Comparison of ENCODE assay signal across 8 cellular contexts in the genomic region with DNA sequence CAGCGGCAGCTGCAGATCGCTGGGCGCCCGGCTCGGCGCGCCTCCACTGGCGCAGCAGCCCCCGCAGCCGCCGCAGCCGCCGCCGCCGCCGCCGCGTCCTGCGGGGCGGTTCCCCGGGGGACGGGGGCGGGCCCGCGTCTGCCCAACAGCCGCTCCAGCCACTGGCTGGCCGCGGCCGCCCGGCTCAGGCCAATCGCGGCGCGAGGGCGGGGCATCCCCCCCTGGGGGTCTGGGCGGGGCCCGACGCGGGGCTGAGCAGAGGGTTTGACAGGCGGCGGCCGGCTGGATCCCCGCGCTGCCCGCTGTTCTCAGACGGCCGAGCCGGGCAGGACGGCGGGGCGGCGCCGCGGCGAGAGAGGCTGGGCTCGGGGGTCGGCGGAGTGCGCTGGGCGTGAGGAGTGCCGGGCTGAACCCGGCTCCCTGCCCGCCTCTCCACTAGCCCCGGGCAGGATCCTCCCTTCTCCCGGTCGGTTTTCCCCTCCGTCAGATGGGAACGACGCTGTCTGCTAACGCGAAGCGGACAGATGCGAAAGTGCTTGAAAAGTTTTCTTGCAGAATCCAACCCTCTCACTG. TPM values are rescaled to one million over a fixed set of nuclear protein-coding genes. Genes with fewer than 3 reads are reported as not detected.
DNase-seq lines count a peak whose midpoint lies in the region; TF ChIP-seq lines count a peak whose summit lies in the region.

A gene (minus strand): TSS at position 56 of the 573 bp plus-strand sequence. CDS start 1,100 bp downstream, outside the sequence.

- no peak within 1 kb of the TSS for H2BK120ac ChIP-seq in H9 (ENCODE audit: low read depth, low read length, poor library complexity, severe bottlenecking)

- H4K5ac ChIP-seq in H9 (ENCODE audit: insufficient read length, low read depth, low read length) = no peak within 1 kb of the TSS

- no peak within 1 kb of the TSS for H2AFZ ChIP-seq in H9 (ENCODE audit: low read length)

- no peak within 1 kb of the TSS; the same call in 1 of the 2 replicates for H3K14ac ChIP-seq in H9 (ENCODE audit: insufficient read depth, low read length)

- no peaks in the 10 kb centered on the region for H3K9me3 ChIP-seq in H9 (ENCODE audit: control insufficient read depth, low read depth, low read length)
- 0 out of 2 replicates have a peak, but pooled peaks cover 5% of the 10 kb centered on the region for H3K9me3 ChIP-seq in SJSA1 (replicated peaks)

- no peak within 1 kb of the TSS for H3K18ac ChIP-seq in H9 (ENCODE audit: insufficient read length, low read depth, low read length)

- H3K27ac ChIP-seq in H9 (ENCODE audit: insufficient read length, low read depth, low read length) (no peak within 1 kb of the TSS), SJSA1 (peak within 1 kb of the TSS; percentile 43), rectal smooth muscle tissue (ENCODE audit: low read depth, low read length) (no peak within 1 kb of the TSS)

- no peak within 1 kb of the TSS for H3K56ac ChIP-seq in H9 (ENCODE audit: insufficient read length, low read depth, low read length)

- H3K36me3 ChIP-seq in SJSA1 = 0 out of 2 replicates have a peak, but pooled peaks cover 4% of the 10 kb centered on the region
- H3K36me3 ChIP-seq in rectal smooth muscle tissue (ENCODE audit: control insufficient read depth, insufficient read depth, low read length) = no peaks in the 10 kb centered on the region

- H3K27me3 ChIP-seq in H9 (ENCODE audit: insufficient read depth, low read length) (peaks cover 47% of the 10 kb centered on the region), SJSA1 (replicated peaks) (no peaks in the 10 kb centered on the region), rectal smooth muscle tissue (ENCODE audit: control insufficient read depth, insufficient read depth, low read length) (peaks cover 35% of the 10 kb centered on the region)

- H3K27me3 Mint-ChIP-seq in H9 (ENCODE audit: low read depth) = peaks cover 94% of the 10 kb centered on the region

- no peaks in the 10 kb centered on the region for H3K79me2 ChIP-seq in H9 (ENCODE audit: insufficient read depth, low read length)

- no peak within 1 kb of the TSS for H2BK20ac ChIP-seq in H9 (ENCODE audit: low read depth, low read length, poor library complexity, severe bottlenecking)

- H3T11ph ChIP-seq in H9 (ENCODE audit: low read length) = no peak within 1 kb of the TSS

- no CpG with 5 or more reads among the region's 73 CpGs for WGBS in H9 (ENCODE audit: extremely low coverage, insufficient read length, low lambda C conversion rate)

- DNase-seq in H9 (peak; percentile 92), M059J (ENCODE audit: low read depth) (peak; percentile 87), SJSA1 (ENCODE audit: low read depth in 1 of 2, low spot score in 2 of 2) (peak; percentile 90 to 92), astrocyte of the cerebellum (ENCODE audit: low read depth) (peak; percentile 71), hypothalamus (lab: John Stamatoyannopoulos, UW) (peak in 44 of 51 donors; percentile 4 to 81 (median 48))
- no peak for DNase-seq in effector CD8-positive, alpha-beta T cell (lab: John Stamatoyannopoulos, UW)

- peaks cover 9 to 17% of the 10 kb centered on the region in 2 experiments for H3K4me1 Mint-ChIP-seq in H9

- H4K8ac ChIP-seq in H9 (replicated peaks; ENCODE audit: insufficient read length, low read depth, low read length) = no peak within 1 kb of the TSS

- H3K4me3 ChIP-seq in GM08714 (ENCODE audit: low read length) (peak within 1 kb of the TSS; percentile 70; the same call in 1 of the 2 replicates), SJSA1 (peak within 1 kb of the TSS; percentile 85), astrocyte of the cerebellum (ENCODE audit: low read depth, low read length) (peak within 1 kb of the TSS; percentile 77), rectal smooth muscle tissue (ENCODE audit: low read length) (peak within 1 kb of the TSS; percentile 68)

- peaks cover 4% of the 10 kb centered on the region in 2 experiments; a peak in 3 of 5 replicates for H3K9me3 Mint-ChIP-seq in H9

- no peak within 1 kb of the TSS for H2BK5ac ChIP-seq in H9 (ENCODE audit: insufficient read length, low read length)

- no peak within 1 kb of the TSS for H2BK12ac ChIP-seq in H9 (ENCODE audit: insufficient read length, low read depth, low read length)

- H2BK15ac ChIP-seq in H9 (ENCODE audit: low read depth, low read length) = no peak within 1 kb of the TSS

- no peak within 1 kb of the TSS for H2AK5ac ChIP-seq in H9 (ENCODE audit: insufficient read length, low read length)

- TF ChIP-seq CTCF in H9 (conservative IDR thresholded peaks at IDR 0.05) (no peak), astrocyte of the cerebellum (IDR thresholded peaks at IDR 0.05; ENCODE audit: low read depth, low read length, missing control alignments) (no peak)

- no peaks in the 10 kb centered on the region for H3K4me1 ChIP-seq in H9 (ENCODE audit: insufficient read depth, low read length)
- H3K4me1 ChIP-seq in SJSA1 (replicated peaks) = peaks cover 49% of the 10 kb centered on the region
- peaks cover 2% of the 10 kb centered on the region for H3K4me1 ChIP-seq in rectal smooth muscle tissue (ENCODE audit: control insufficient read depth, insufficient read depth, low read length)

- no peaks in the 10 kb centered on the region for H4K20me1 ChIP-seq in H9 (ENCODE audit: control insufficient read depth, insufficient read depth, insufficient read length)

- peak within 1 kb of the TSS; percentile 57 for H3K4me2 ChIP-seq in H9 (ENCODE audit: insufficient read depth, insufficient read length, low read length)

- H3K23ac ChIP-seq in H9 (ENCODE audit: insufficient read length, low read depth, low read length) = no peak within 1 kb of the TSS

- H3K27ac Mint-ChIP-seq in H9 = no peak within 1 kb of the TSS

- H4K91ac ChIP-seq in H9 (ENCODE audit: insufficient read length, low read depth, low read length) = no peak within 1 kb of the TSS

- in situ Hi-C loops in astrocyte of the cerebellum (cut with HindIII; ENCODE audit: low sequenced_read_pairs) = loop anchor here (5.0 to 25.0 kb wide), 2 partner anchors 47 to 252 kb away; no protein-coding TSS in a partner anchor

- H3K4me3 Mint-ChIP-seq in H9 = peak within 1 kb of the TSS; percentile 52 to 74

- no peaks in the 10 kb centered on the region for H3K36me3 Mint-ChIP-seq in H9 (ENCODE audit: insufficient read depth in 1 of 3, low read depth in 3 of 3)

- no peak within 1 kb of the TSS for H3K4ac ChIP-seq in H9 (ENCODE audit: low read depth, low read length)

- H3K23me2 ChIP-seq in H9 (ENCODE audit: insufficient read length, low read depth, low read length, poor library complexity, severe bottlenecking) = peaks cover 11% of the 10 kb centered on the region

- H3K79me1 ChIP-seq in H9 (ENCODE audit: insufficient read depth, low read depth, low read length, poor library complexity, severe bottlenecking) = no peaks in the 10 kb centered on the region

- H3K9ac ChIP-seq in H9 (ENCODE audit: extremely low read depth, insufficient read length, low read length) = no peak within 1 kb of the TSS
- no peak within 1 kb of the TSS for H3K9ac ChIP-seq in rectal smooth muscle tissue (ENCODE audit: low read length)

RNA-seq across cellular contexts. Expression of the gene that starts here (rescaled TPM):
- 0.11 and 0.28 TPM in 2 replicates for total RNA-seq in H9 (2021)
- 2.3 and 3.0 TPM in 2 replicates for total RNA-seq in M059J (2014; rRNA removed; shearing (Covaris generic))
- 1.2 and 2.6 TPM in 2 replicates for total RNA-seq in SJSA1 (2014; rRNA removed; shearing (Covaris generic))

Comparison
In these comparisons a context has a peak if more than half of its experiments do, and no peak if none do; other contexts are left out.
1. Peak in DNase-seq and H3K4me2 ChIP-seq in H9; RNA of the gene not detected or under 1 TPM.